ENCODE assay signal across 17 cellular contexts in genomic region chr6:40474937-40475336, GRCh38.
"Had no signal": no experiment of that assay in that cellular context is flagged by ENCODE, and none has a peak within 500 bp of the region (broad histone marks: within the 10 kb centered on the region; RNA-seq: fewer than 3 reads in every experiment).

No MANE protein-coding gene starts in this region.

- DNase-seq: activated CD4-positive, alpha-beta T cell treated with anti-CD3 and anti-CD28 coated beads, Interleukin-2, amount 50 U/mL, for 4 hours; activated CD4-positive, CD25-positive, alpha-beta regulatory T cell treated with anti-CD3 and anti-CD28 coated beads, Interleukin-2, amount 50 U/mL, for 72 hours; activated gamma-delta T cell; cerebellar nuclear complex; cortex of kidney; gastrocnemius medialis; heart right ventricle; mesendoderm; naive thymus-derived CD8-positive, alpha-beta T cell; stimulated activated CD8-positive, alpha-beta memory T cell treated with anti-CD3 and anti-CD28 coated beads, Interleukin-4, amount 100 ng/mL, for 48 hours; stimulated activated naive CD4-positive, alpha-beta T cell; T1000; upper lobe of right lung had no signal

- H3K36me3 Mint-ChIP-seq: activated naive CD4-positive, alpha-beta T cell treated with anti-CD3 and anti-CD28 coated beads, Interleukin-2, amount 50 U/mL, for 24 hours; naive thymus-derived CD8-positive, alpha-beta T cell had no signal

- H3K36me3 ChIP-seq: ascending aorta, gastrocnemius medialis, heart right ventricle, neutrophil, upper lobe of right lung had no signal

- H3K27ac Mint-ChIP-seq: activated naive CD4-positive, alpha-beta T cell treated with anti-CD3 and anti-CD28 coated beads, Interleukin-2, amount 50 U/mL, for 24 hours had no signal

- H3K79me2 ChIP-seq: parathyroid adenoma had no signal

- H3K9me3 ChIP-seq: ascending aorta, gastrocnemius medialis, heart right ventricle, neutrophil, upper lobe of right lung had no signal

- H3K4me3 ChIP-seq: ascending aorta, gastrocnemius medialis, heart right ventricle, upper lobe of right lung had no signal

- H3K4me3 Mint-ChIP-seq: activated naive CD4-positive, alpha-beta T cell treated with anti-CD3 and anti-CD28 coated beads, Interleukin-2, amount 50 U/mL, for 24 hours; naive thymus-derived CD8-positive, alpha-beta T cell had no signal

- H3K4me1 ChIP-seq: ascending aorta, upper lobe of right lung had no signal

- H3K27me3 Mint-ChIP-seq: activated naive CD4-positive, alpha-beta T cell treated with anti-CD3 and anti-CD28 coated beads, Interleukin-2, amount 50 U/mL, for 24 hours had no signal

- H3K27ac ChIP-seq: ascending aorta, gastrocnemius medialis, heart right ventricle, neutrophil, parathyroid adenoma, upper lobe of right lung had no signal

- H3K27me3 ChIP-seq: ascending aorta, gastrocnemius medialis had no signal

- H3K9ac ChIP-seq: parathyroid adenoma had no signal

- H2AFZ ChIP-seq: parathyroid adenoma had no signal

- H3K9me3 Mint-ChIP-seq: activated naive CD4-positive, alpha-beta T cell treated with anti-CD3 and anti-CD28 coated beads, Interleukin-2, amount 50 U/mL, for 24 hours had no signal

- ATAC-seq: gastrocnemius medialis; heart right ventricle; naive thymus-derived CD8-positive, alpha-beta T cell; upper lobe of right lung had no signal
